ENCODE assay signal across 1 cellular context in genomic region chr18:44677933-44678332, GRCh38.
TF ChIP-seq lines count a peak whose summit lies in the region.

No MANE protein-coding gene starts in this region.

TF ChIP-seq in WTC11, 78 proteins besides CTCF, POLR2A, EP300 and RAD21:
- no peak for TF ChIP-seq ZMAT4 (CRISPR knock-in tag; IDR thresholded peaks at IDR 0.05)
- no peak for TF ChIP-seq STAT6 (CRISPR knock-in tag; conservative IDR thresholded peaks at IDR 0.05; ENCODE audit: low read depth)
- no peak for TF ChIP-seq MYBL2 (CRISPR knock-in tag; IDR thresholded peaks at IDR 0.05)
- TF ChIP-seq ZBTB43 (CRISPR knock-in tag; IDR thresholded peaks at IDR 0.05): no peak
- TF ChIP-seq ZNF317 (CRISPR knock-in tag; IDR thresholded peaks at IDR 0.05; ENCODE audit: borderline replicate concordance, low read depth): no peak
- TF ChIP-seq IRF2 (CRISPR knock-in tag; IDR thresholded peaks at IDR 0.05; ENCODE audit: borderline replicate concordance, low read depth): no peak
- no peak for TF ChIP-seq GTF2I (CRISPR knock-in tag; conservative IDR thresholded peaks at IDR 0.05)
- TF ChIP-seq ESRRA (CRISPR knock-in tag; IDR thresholded peaks at IDR 0.05; ENCODE audit: borderline replicate concordance): no peak
- no peak for TF ChIP-seq NFATC4 (CRISPR knock-in tag; IDR thresholded peaks at IDR 0.05)
- TF ChIP-seq EMX1 (CRISPR knock-in tag; IDR thresholded peaks at IDR 0.05): no peak
TF ChIP-seq in WTC11: peak in this region for 0.
